Comparison of ENCODE assay signal across 1 cellular context in genomic region chr4:108135549-108136209, GRCh38.
TF ChIP-seq lines count a peak whose summit lies in the region.

No MANE protein-coding gene starts in this region.

TF ChIP-seq in HEK293, 187 proteins besides CTCF, POLR2A, EP300 and RAD21 (continued from another document):
- TF ChIP-seq TSHZ1 (tag by site-specific recombination; IDR thresholded peaks at IDR 0.05; ENCODE audit: borderline replicate concordance): 0 out of 2 replicates have a peak, but pooled peaks have one; percentile 10
- peak; percentile 78 for TF ChIP-seq TCF7L2 (IDR thresholded peaks at IDR 0.05; ENCODE audit: borderline replicate concordance, low read depth, low read length)
- peak; percentile 72 for TF ChIP-seq PRDM10 (tag by site-specific recombination; IDR thresholded peaks at IDR 0.05)
- 0 out of 2 replicates have a peak, but pooled peaks have one; percentile 35 for TF ChIP-seq ZNF660 (tag by site-specific recombination; IDR thresholded peaks at IDR 0.05)
- TF ChIP-seq SETDB1 (IDR thresholded peaks at IDR 0.05; ENCODE audit: insufficient read length, low read length): no peak
- peak; percentile 89 for TF ChIP-seq GLIS1 (tag by site-specific recombination; IDR thresholded peaks at IDR 0.05)
- no peak for TF ChIP-seq PBX3 (CRISPR knock-in tag; IDR thresholded peaks at IDR 0.05)
- TF ChIP-seq ZBTB44 (tag by site-specific recombination; IDR thresholded peaks at IDR 0.05): peak; percentile 64; the same call in 1 of the 2 replicates
- TF ChIP-seq HIC1 (tag by site-specific recombination; IDR thresholded peaks at IDR 0.05): peak; percentile 68; the same call in 1 of the 2 replicates
- peak; percentile 65 for TF ChIP-seq ZNF843 (tag by site-specific recombination; IDR thresholded peaks at IDR 0.05)
- peak; percentile 68 for TF ChIP-seq SCRT2 (tag by site-specific recombination; IDR thresholded peaks at IDR 0.05)
- 0 out of 2 replicates have a peak, but pooled peaks have one; percentile 33 for TF ChIP-seq ZXDB (tag by site-specific recombination; IDR thresholded peaks at IDR 0.05)
- TF ChIP-seq ZNF558 (tag by site-specific recombination; IDR thresholded peaks at IDR 0.05): 0 out of 2 replicates have a peak, but pooled peaks have one; percentile 21
- TF ChIP-seq YY1 (tag by site-specific recombination; IDR thresholded peaks at IDR 0.05): peak; percentile 46; the same call in 1 of the 2 replicates
- TF ChIP-seq PRDM1 (tag by site-specific recombination; IDR thresholded peaks at IDR 0.05): peak; percentile 63
- peak; percentile 80 for TF ChIP-seq IKZF3 (tag by site-specific recombination; IDR thresholded peaks at IDR 0.05)
- no peak for TF ChIP-seq ZNF202 (tag by site-specific recombination; IDR thresholded peaks at IDR 0.05; ENCODE audit: borderline replicate concordance)
- peak; percentile 71; the same call in 1 of the 2 replicates for TF ChIP-seq MZF1 (tag by site-specific recombination; IDR thresholded peaks at IDR 0.05; ENCODE audit: borderline replicate concordance)
- TF ChIP-seq OSR2 (tag by site-specific recombination; IDR thresholded peaks at IDR 0.05): peak; percentile 52
- TF ChIP-seq PATZ1 (tag by site-specific recombination; IDR thresholded peaks at IDR 0.05): peak; percentile 73
- peak; percentile 44; the same call in 1 of the 2 replicates for TF ChIP-seq PRDM6 (tag by site-specific recombination; IDR thresholded peaks at IDR 0.05)
- no peak for TF ChIP-seq ZNF549 (tag by site-specific recombination; IDR thresholded peaks at IDR 0.05)
- TF ChIP-seq SP7 (tag by site-specific recombination; IDR thresholded peaks at IDR 0.05): peak; percentile 88
- TF ChIP-seq ZNF335 (tag by site-specific recombination; conservative IDR thresholded peaks at IDR 0.05): no peak
- peak; percentile 66 for TF ChIP-seq WT1 (tag by site-specific recombination; IDR thresholded peaks at IDR 0.05)
- peak; percentile 36; the same call in 1 of the 2 replicates for TF ChIP-seq ZNF629 (tag by site-specific recombination; IDR thresholded peaks at IDR 0.05)
- peak; percentile 90 for TF ChIP-seq ZIC2 (tag by site-specific recombination; IDR thresholded peaks at IDR 0.05)
- TF ChIP-seq ZSCAN30 (tag by site-specific recombination; IDR thresholded peaks at IDR 0.05): 0 out of 2 replicates have a peak, but pooled peaks have one; percentile 61
- peak; percentile 99 for TF ChIP-seq ZNF18 (tag by site-specific recombination; IDR thresholded peaks at IDR 0.05)
- TF ChIP-seq ZNF24 (tag by site-specific recombination; IDR thresholded peaks at IDR 0.05): 0 out of 2 replicates have a peak, but pooled peaks have one; percentile 39
- peak; percentile 78 for TF ChIP-seq ZNF366 (tag by site-specific recombination; conservative IDR thresholded peaks at IDR 0.05)
- TF ChIP-seq ZBTB17 (tag by site-specific recombination; IDR thresholded peaks at IDR 0.05): peak; percentile 40; the same call in 1 of the 2 replicates
